ENCODE assay signal across 1 cellular context in genomic region chr10:26043469-26043868, GRCh38.
TF ChIP-seq lines count a peak whose summit lies in the region.

No MANE protein-coding gene starts in this region.

TF ChIP-seq in H1, 55 proteins besides CTCF, POLR2A, EP300 and RAD21:
- TF ChIP-seq ATF2 (IDR thresholded peaks at IDR 0.05; ENCODE audit: low read length) (no peak), MAFK (IDR thresholded peaks at IDR 0.05; ENCODE audit: low read depth, low read length) (no peak), CBX8 (IDR thresholded peaks at IDR 0.05; ENCODE audit: borderline replicate concordance, low read depth, low read length) (no peak), POU5F1 (IDR thresholded peaks at IDR 0.05; ENCODE audit: low read depth, low read length) (no peak), SP1 (IDR thresholded peaks at IDR 0.05; ENCODE audit: low read depth, low read length) (no peak), CHD1 (IDR thresholded peaks at IDR 0.05; ENCODE audit: low read depth, low read length) (no peak), E2F6 (IDR thresholded peaks at IDR 0.05) (no peak), RBBP5 (IDR thresholded peaks at IDR 0.05; ENCODE audit: borderline replicate concordance, low read depth, low read length) (no peak), GTF2F1 (IDR thresholded peaks at IDR 0.05; ENCODE audit: borderline replicate concordance, low read depth, low read length) (no peak), EZH2 (IDR thresholded peaks at IDR 0.05; ENCODE audit: low read depth, low read length, severe bottlenecking) (no peak), TBP (IDR thresholded peaks at IDR 0.05; ENCODE audit: low read depth, low read length) (no peak), RNF2 (IDR thresholded peaks at IDR 0.05; ENCODE audit: borderline replicate concordance, low read depth, low read length, missing control alignments, poor library complexity, severe bottlenecking) (no peak), FOSL1 (IDR thresholded peaks at IDR 0.05; ENCODE audit: insufficient read depth, low read depth, low read length) (no peak), ATF3 (IDR thresholded peaks at IDR 0.05; ENCODE audit: insufficient read depth, low read depth, low read length) (no peak), JUN (IDR thresholded peaks at IDR 0.05; ENCODE audit: low read depth, low read length) (no peak), BACH1 (IDR thresholded peaks at IDR 0.05; ENCODE audit: low read length) (no peak), SUZ12 (IDR thresholded peaks at IDR 0.05; ENCODE audit: low read length) (no peak), SP2 (IDR thresholded peaks at IDR 0.05; ENCODE audit: low read length) (no peak)
